Comparison of ENCODE assay signal across 12 cellular contexts in the genomic region with DNA sequence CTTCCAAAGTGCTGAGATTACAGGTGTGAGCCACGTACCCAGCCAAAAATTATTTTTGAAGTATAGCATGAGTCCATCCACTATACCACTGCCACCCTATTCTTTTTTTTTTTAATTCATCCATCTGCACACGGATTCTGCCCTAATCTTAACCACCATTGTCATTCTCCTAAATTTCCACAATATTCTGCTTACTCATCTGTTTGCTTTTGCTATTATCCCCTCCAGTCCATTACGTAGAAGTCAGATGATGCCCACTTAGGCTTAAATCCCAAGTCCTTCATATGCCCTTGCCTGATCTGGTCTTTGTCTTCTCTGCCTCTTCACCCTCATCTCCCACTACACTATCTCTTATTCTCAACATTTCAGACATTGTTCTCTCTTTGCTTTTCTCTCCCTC.
"Had no signal": no experiment of that assay in that cellular context is flagged by ENCODE, and none has a peak within 500 bp of the region (broad histone marks: within the 10 kb centered on the region; RNA-seq: fewer than 3 reads in every experiment).

No MANE protein-coding gene starts in this region.

- H3K36me3 Mint-ChIP-seq: activated naive CD8-positive, alpha-beta T cell; natural killer cell treated with Interleukin-12 subunit alpha and Interleukin-12 subunit beta and Interleukin-15 and Interleukin-18, amount 100 ng/mL, for 72 hours had no signal

- ATAC-seq: activated T-cell treated with anti-CD3 and anti-CD28 coated beads, Interleukin-2, amount 50 U/mL, for 4 hours; foreskin keratinocyte; natural killer cell treated with Interleukin-12 subunit alpha and Interleukin-12 subunit beta and Interleukin-15 and Interleukin-18, amount 100 ng/mL, for 72 hours; stimulated activated naive CD8-positive, alpha-beta T cell treated with anti-CD3 and anti-CD28 coated beads, Interleukin-15, Interleukin-2, amounts not matched to agents 100 U/mL and 50 U/mL, for 24 hours had no signal

- DNase-seq: activated CD4-positive, alpha-beta T cell treated with anti-CD3 and anti-CD28 coated beads, Interleukin-2, amount 50 U/mL, for 4 hours; activated CD4-positive, CD25-positive, alpha-beta regulatory T cell treated with anti-CD3 and anti-CD28 coated beads, Interleukin-2, amount 50 U/mL, for 72 hours; activated effector memory CD4-positive, alpha-beta T cell treated with anti-CD3 and anti-CD28 coated beads, Interleukin-2, amount 50 U/mL, for 16 hours; activated T-cell treated with anti-CD3 and anti-CD28 coated beads, Interleukin-2, amount 50 U/mL, for 4 hours; amygdala; foreskin keratinocyte; ovary; stimulated activated CD4-positive, alpha-beta T cell treated with anti-CD3 and anti-CD28 coated beads, Interleukin-2, amount 100 ng/mL, for 48 hours; stimulated activated naive CD8-positive, alpha-beta T cell treated with anti-CD3 and anti-CD28 coated beads, Interleukin-15, Interleukin-2, amounts not matched to agents 100 U/mL and 50 U/mL, for 24 hours had no signal

- H3K27ac ChIP-seq: foreskin keratinocyte, ovary had no signal

- H3K9me3 ChIP-seq: ovary had no signal

- H3K4me3 Mint-ChIP-seq: activated naive CD8-positive, alpha-beta T cell; activated T-cell treated with anti-CD3 and anti-CD28 coated beads, Interleukin-2, amount 50 U/mL, for 4 hours; natural killer cell treated with Interleukin-12 subunit alpha and Interleukin-12 subunit beta and Interleukin-15 and Interleukin-18, amount 100 ng/mL, for 72 hours; T-helper 2 cell treated with Interferon-gamma antibody and Interleukin-4, amounts not matched to agents 5 μg/mL and 100 μg/mL, for 36 hours had no signal

- H3K4me3 ChIP-seq: ovary had no signal

- H3K36me3 ChIP-seq: ovary had no signal

- H3K9me3 Mint-ChIP-seq: activated T-cell treated with anti-CD3 and anti-CD28 coated beads, Interleukin-2, amount 50 U/mL, for 4 hours; natural killer cell treated with Interleukin-12 subunit alpha and Interleukin-12 subunit beta and Interleukin-15 and Interleukin-18, amount 100 ng/mL, for 72 hours; T-helper 2 cell treated with Interferon-gamma antibody and Interleukin-4, amounts not matched to agents 5 μg/mL and 100 μg/mL, for 36 hours had no signal

- H3K27me3 ChIP-seq: foreskin keratinocyte, ovary had no signal

- H3K4me1 ChIP-seq: foreskin keratinocyte had no signal

- H3K27ac Mint-ChIP-seq: activated naive CD8-positive, alpha-beta T cell; natural killer cell treated with Interleukin-12 subunit alpha and Interleukin-12 subunit beta and Interleukin-15 and Interleukin-18, amount 100 ng/mL, for 72 hours; T-helper 2 cell treated with Interferon-gamma antibody and Interleukin-4, amounts not matched to agents 5 μg/mL and 100 μg/mL, for 36 hours had no signal
